ENCODE assay signal across 24 cellular contexts in genomic region chr3:120204338-120204737, GRCh38.
DNase-seq lines count a peak whose midpoint lies in the region; ATAC-seq, FAIRE-seq and TF ChIP-seq lines count a peak whose summit lies in the region.
"Had no signal": no experiment of that assay in that cellular context is flagged by ENCODE, and none has a peak within 500 bp of the region (broad histone marks: within the 10 kb centered on the region; RNA-seq: fewer than 3 reads in every experiment).

No MANE protein-coding gene starts in this region.

- in situ Hi-C loops in HepG2 (cut with HindIII; ENCODE audit: extremely low pct_ligation_motif_present, low pct_unique_long_range_greater_than_20kb) = no loop called here

- no peak overlapping the region for H3K4me3 ChIP-seq in BLaER1 treated with 17β-estradiol and CSF1 and Interleukin-3, amounts not matched to agents 10 nM and 100 nM
- H3K4me3 ChIP-seq in HepG2 (replicated peaks in 1 of 3; ENCODE audit: insufficient read depth in 1 of 3, low read depth in 2 of 3, low read length in 3 of 3) = no peak overlapping the region
- H3K4me3 ChIP-seq in spleen = no peak overlapping the region
- H3K4me3 ChIP-seq: A549, HAP-1 had no signal

- TF ChIP-seq CTCF in HepG2 (CRISPR knock-in tag; IDR thresholded peaks at IDR 0.05) (no peak), nephron progenitor cell (IDR thresholded peaks at IDR 0.05) (no peak), spleen (IDR thresholded peaks at IDR 0.05 in 8 of 11, conservative IDR thresholded peaks at IDR 0.05 in 3 of 11) (no peak), mesothelial cell of epicardium (IDR thresholded peaks at IDR 0.05; ENCODE audit: unreplicated experiment) (no peak)

- POLR2A ChIA-PET in HepG2 (lab: Yijun Ruan, JAX) = no interaction called here
- POLR2A ChIA-PET in activated CD4-positive, alpha-beta memory T cell treated with anti-CD3 and anti-CD28 coated beads, Interleukin-2, amount 10 ng/mL, durations not matched to agents 7 days and 5 days (lab: Charles Lee) = no interaction called here

- peak overlapping the region in 2 of 11 experiments; percentile 17 to 21; a peak in 2 of 22 replicates for H3K27ac ChIP-seq in BLaER1 treated with 17β-estradiol and CSF1 and Interleukin-3, amounts not matched to agents 10 nM and 100 nM
- H3K27ac ChIP-seq in HepG2 (ENCODE audit: extremely low read length, insufficient read depth, low read length) (no peak overlapping the region), spleen (peak overlapping the region in 7 of 8 donors; percentile 7 to 84 (median 77))
- H3K27ac ChIP-seq: A549 had no signal

- H3K9ac ChIP-seq in BLaER1 treated with 17β-estradiol and CSF1 and Interleukin-3, amounts not matched to agents 10 nM and 100 nM = no peak overlapping the region
- no peak overlapping the region for H3K9ac ChIP-seq in HepG2 (ENCODE audit: insufficient read depth, low read depth, low read length)

- no peaks in the 10 kb centered on the region for H3K27me3 ChIP-seq in BLaER1 treated with 17β-estradiol and CSF1 and Interleukin-3, amounts not matched to agents 10 nM and 100 nM
- no peaks in the 10 kb centered on the region for H3K27me3 ChIP-seq in HepG2 (ENCODE audit: control insufficient read depth in 1 of 2, insufficient read depth in 2 of 2, low read length in 2 of 2)
- H3K27me3 ChIP-seq in spleen (replicated peaks in 1 of 7) = no peaks in the 10 kb centered on the region
- H3K27me3 ChIP-seq: BE2C had no signal

- H3K27ac Mint-ChIP-seq in nephron progenitor cell = peak overlapping the region; percentile 62
- H3K27ac Mint-ChIP-seq in activated CD4-positive, alpha-beta memory T cell treated with anti-CD3 and anti-CD28 coated beads, Interleukin-2, amount 10 ng/mL, durations not matched to agents 7 days and 5 days = no peak overlapping the region
- H3K27ac Mint-ChIP-seq in mesothelial cell of epicardium = no peak overlapping the region
- H3K27ac Mint-ChIP-seq: CD4-positive, alpha-beta memory T cell; HFFc6 had no signal

- TF ChIP-seq RAD21 in HepG2 (CRISPR knock-in tag; IDR thresholded peaks at IDR 0.05) = no peak

- ATAC-seq in HepG2 = peak; percentile 57; the same call in 2 of the 3 replicates
- ATAC-seq in HG03521 (IDR thresholded peaks at IDR 0.05; ENCODE audit: unreplicated experiment) = no peak
- ATAC-seq: A549 had no signal

- H3K4me1 ChIP-seq in BLaER1 treated with 17β-estradiol and CSF1 and Interleukin-3, amounts not matched to agents 10 nM and 100 nM = peaks cover 0 to 27% (median 17%) of the 10 kb centered on the region in 10 experiments; a peak in 11 of 20 replicates
- H3K4me1 ChIP-seq in HepG2 (ENCODE audit: insufficient read depth, low read length) (peaks cover 9% of the 10 kb centered on the region), spleen (peaks cover 0 to 41% (median 18%) of the 10 kb centered on the region in 6 donors)
- H3K4me1 ChIP-seq: BE2C, HAP-1 had no signal

- CTCF ChIA-PET in HepG2 (lab: Yijun Ruan, JAX; ENCODE audit: low intra/inter-chr PET ratio, low total read pairs) = no interaction called here
- CTCF ChIA-PET in activated CD4-positive, alpha-beta memory T cell treated with anti-CD3 and anti-CD28 coated beads, Interleukin-2, amount 10 ng/mL, durations not matched to agents 7 days and 5 days (lab: Charles Lee) = no interaction called here

- TF ChIP-seq POLR2A in HepG2 (IDR thresholded peaks at IDR 0.05; ENCODE audit: insufficient read depth in 1 of 2, low read depth in 2 of 2, low read length in 2 of 2) (no peak), spleen (IDR thresholded peaks at IDR 0.05) (no peak)

- H3K27me3 Mint-ChIP-seq in nephron progenitor cell (ENCODE audit: low read depth, poor library complexity) = no peaks in the 10 kb centered on the region
- H3K27me3 Mint-ChIP-seq in activated CD4-positive, alpha-beta memory T cell treated with anti-CD3 and anti-CD28 coated beads, Interleukin-2, amount 10 ng/mL, durations not matched to agents 7 days and 5 days = peaks cover under 1% of the 10 kb centered on the region
- H3K27me3 Mint-ChIP-seq in mesothelial cell of epicardium (ENCODE audit: low read depth) = no peaks in the 10 kb centered on the region

- H3K9me3 Mint-ChIP-seq in nephron progenitor cell (no peaks in the 10 kb centered on the region), mesothelial cell of epicardium (peaks cover 16% of the 10 kb centered on the region)
- H3K9me3 Mint-ChIP-seq in activated CD4-positive, alpha-beta memory T cell treated with anti-CD3 and anti-CD28 coated beads, Interleukin-2, amount 10 ng/mL, durations not matched to agents 7 days and 5 days = no peaks in the 10 kb centered on the region
- H3K9me3 Mint-ChIP-seq: CD4-positive, alpha-beta memory T cell; HFFc6 had no signal

- no peaks in the 10 kb centered on the region for H3K79me2 ChIP-seq in HepG2 (ENCODE audit: insufficient read depth, low read length)

- H3K4me3 Mint-ChIP-seq in nephron progenitor cell (no peak overlapping the region), mesothelial cell of epicardium (no peak overlapping the region)
- H3K4me3 Mint-ChIP-seq in activated CD4-positive, alpha-beta memory T cell treated with anti-CD3 and anti-CD28 coated beads, Interleukin-2, amount 10 ng/mL, durations not matched to agents 7 days and 5 days = no peak overlapping the region
- H3K4me3 Mint-ChIP-seq: CD4-positive, alpha-beta memory T cell; HFFc6 had no signal

- H3K36me3 Mint-ChIP-seq in nephron progenitor cell (ENCODE audit: low read depth) (no peaks in the 10 kb centered on the region), mesothelial cell of epicardium (peaks cover 2% of the 10 kb centered on the region)
- no peaks in the 10 kb centered on the region for H3K36me3 Mint-ChIP-seq in activated CD4-positive, alpha-beta memory T cell treated with anti-CD3 and anti-CD28 coated beads, Interleukin-2, amount 10 ng/mL, durations not matched to agents 7 days and 5 days (ENCODE audit: low read depth)
- H3K36me3 Mint-ChIP-seq: CD4-positive, alpha-beta memory T cell had no signal

- BruUV-seq in HepG2 (replicated peaks; lab: Mats Ljungman, UMichigan) = no TSS peak

- H2AFZ ChIP-seq in HepG2 (ENCODE audit: low read length) = peak overlapping the region; percentile 28

- no peaks in the 10 kb centered on the region for H3K36me3 ChIP-seq in BLaER1 treated with 17β-estradiol and CSF1 and Interleukin-3, amounts not matched to agents 10 nM and 100 nM
- H3K36me3 ChIP-seq in HepG2 (replicated peaks in 1 of 2; ENCODE audit: control insufficient read depth in 1 of 2, insufficient read depth in 2 of 2, low read length in 2 of 2) = no peaks in the 10 kb centered on the region
- H3K36me3 ChIP-seq in spleen = no peaks in the 10 kb centered on the region
- H3K36me3 ChIP-seq: BE2C, HAP-1 had no signal

- no peak for FAIRE-seq in HepG2 (lab: Jason Lieb, UNC)
- FAIRE-seq: A549, GM12891, H54 had no signal

- intact Hi-C loops in HepG2 (cut with micrococcal nuclease; ENCODE audit: unreplicated experiment) (no loop called here), spleen (cut with DNase I; ENCODE audit: low total_unique reads) (loop anchor here (10.0 kb wide), 1 partner anchor 110 kb away; the partner anchor contains the start of gene GSK3B)

- TF ChIP-seq EP300 in HepG2 (IDR thresholded peaks at IDR 0.05; ENCODE audit: low read depth in 2 of 2, low read length in 2 of 2) (no peak), HepG2 (CRISPR knock-in tag; IDR thresholded peaks at IDR 0.05; ENCODE audit: borderline replicate concordance) (no peak)

- DNase-seq in HepG2 (ENCODE audit: low spot score) (no peak), nephron progenitor cell (no peak), spleen (no peak), mesothelial cell of epicardium (ENCODE audit: low spot score in 2 of 2, unreplicated experiment in 2 of 2) (no peak)
- no peak for DNase-seq in activated CD4-positive, alpha-beta memory T cell treated with anti-CD3 and anti-CD28 coated beads, Interleukin-2, amount 10 ng/mL, durations not matched to agents 7 days and 5 days
- DNase-seq: 8988T; ACHN; AML-193; BE2C; C1 segment of cervical spinal cord; Calu3; CD4-positive, alpha-beta memory T cell; COR-L47; DMS53; DMS79 treated with DMSO at 0.1 percent for 48 hours; GF-D8; GOT3; HFFc6 had no signal

- 45% methylated on average over 3 of the region's 5 CpGs for WGBS in HepG2 (ENCODE audit: low lambda C conversion rate)
- WGBS in spleen, 5 donors = 89 to 91% (median 90%) methylated on average over 5 of the region's 5 CpGs

- no peaks in the 10 kb centered on the region for H3K9me3 ChIP-seq in BLaER1 treated with 17β-estradiol and CSF1 and Interleukin-3, amounts not matched to agents 10 nM and 100 nM (replicated peaks in 1 of 11)
- H3K9me3 ChIP-seq in HepG2 (ENCODE audit: low read length) (no peaks in the 10 kb centered on the region), spleen (no peaks in the 10 kb centered on the region)
- H3K9me3 ChIP-seq: A549, BE2C, HAP-1 had no signal

- H3K4me2 ChIP-seq in BLaER1 treated with 17β-estradiol and CSF1 and Interleukin-3, amounts not matched to agents 10 nM and 100 nM = peak overlapping the region in 7 of 11 experiments; percentile 20 to 63 (median 54); a peak in 7 of 22 replicates
- H3K4me2 ChIP-seq in HepG2 (ENCODE audit: low read depth, low read length) = peak overlapping the region; percentile 34
- H3K4me2 ChIP-seq: A549 had no signal

- H3K4me1 Mint-ChIP-seq in nephron progenitor cell (peaks cover 23% of the 10 kb centered on the region), mesothelial cell of epicardium (peaks cover 9% of the 10 kb centered on the region)
- no peaks in the 10 kb centered on the region for H3K4me1 Mint-ChIP-seq in activated CD4-positive, alpha-beta memory T cell treated with anti-CD3 and anti-CD28 coated beads, Interleukin-2, amount 10 ng/mL, durations not matched to agents 7 days and 5 days
- H3K4me1 Mint-ChIP-seq: CD4-positive, alpha-beta memory T cell had no signal

- no peaks in the 10 kb centered on the region for H4K20me1 ChIP-seq in BLaER1 treated with 17β-estradiol and CSF1 and Interleukin-3, amounts not matched to agents 10 nM and 100 nM
- H4K20me1 ChIP-seq in HepG2 (ENCODE audit: insufficient read depth, low read length) = no peaks in the 10 kb centered on the region

TF ChIP-seq in HepG2, 621 proteins besides CTCF, POLR2A, EP300 and RAD21:
- TF ChIP-seq ZFP82 (CRISPR knock-in tag; IDR thresholded peaks at IDR 0.05; ENCODE audit: borderline replicate concordance) (no peak), HNF4A (CRISPR knock-in tag; IDR thresholded peaks at IDR 0.05) (peak; percentile 44)
